23 cellular contexts compared by ENCODE assay signal in genomic region chr17:21318439-21318838, GRCh38. TPM values are rescaled to one million over a fixed set of nuclear protein-coding genes. Genes with fewer than 3 reads are reported as not detected.
DNase-seq lines count a peak whose midpoint lies in the region; ATAC-seq and TF ChIP-seq lines count a peak whose summit lies in the region.
"Had no signal": no experiment of that assay in that cellular context is flagged by ENCODE, and none has a peak within 500 bp of the region (broad histone marks: within the 10 kb centered on the region; RNA-seq: fewer than 3 reads in every experiment).

No MANE protein-coding gene starts in this region.

- H3K36me3 Mint-ChIP-seq in GM23338 (ENCODE audit: low read depth) (no peaks in the 10 kb centered on the region), chondrocyte (ENCODE audit: low read depth) (peaks cover 1% of the 10 kb centered on the region)
- H3K36me3 Mint-ChIP-seq: activated naive CD8-positive, alpha-beta T cell treated with anti-CD3 and anti-CD28 coated beads for 36 hours had no signal

- peaks cover 25% of the 10 kb centered on the region for H3K27me3 Mint-ChIP-seq in GM23338 (ENCODE audit: insufficient read depth, low read depth, poor library complexity)
- H3K27me3 Mint-ChIP-seq in chondrocyte (ENCODE audit: low read depth) = no peaks in the 10 kb centered on the region
- H3K27me3 Mint-ChIP-seq: activated CD4-positive, alpha-beta T cell treated with anti-CD3 and anti-CD28 coated beads, Interleukin-2, amount 10 ng/mL, durations not matched to agents 7 days and 5 days; central memory CD8-positive, alpha-beta T cell; T-helper 17 cell had no signal

- DNase-seq in GM23338 (ENCODE audit: low spot score) = peak; percentile 74
- peak; percentile 92 for DNase-seq in chondrocyte (ENCODE audit: low spot score)
- DNase-seq in left kidney (ENCODE audit: low read depth, low spot score) = peak; percentile 37
- peak; percentile 59 for DNase-seq in sciatic nerve (ENCODE audit: low spot score)
- DNase-seq in vagina (ENCODE audit: extremely low spot score in 2 of 2) = no peak
- DNase-seq: activated CD4-positive, alpha-beta T cell treated with anti-CD3 and anti-CD28 coated beads, Interleukin-2, amount 10 ng/mL, durations not matched to agents 7 days and 5 days; activated naive CD8-positive, alpha-beta T cell treated with anti-CD3 and anti-CD28 coated beads for 36 hours; CD8-positive, alpha-beta T cell; DMS153; heart right ventricle; IMR-90; kidney; NCI-H2107; NCI-H446 treated with DMSO at 0.1 percent for 48 hours; PC-9; T-helper 17 cell had no signal

- H3K9me2 ChIP-seq in GM23338 (ENCODE audit: insufficient read depth) = no peaks in the 10 kb centered on the region

- peaks cover 19% of the 10 kb centered on the region for H3K9me3 Mint-ChIP-seq in GM23338
- no peaks in the 10 kb centered on the region for H3K9me3 Mint-ChIP-seq in chondrocyte (ENCODE audit: low read depth)
- H3K9me3 Mint-ChIP-seq: activated CD4-positive, alpha-beta T cell treated with anti-CD3 and anti-CD28 coated beads, Interleukin-2, amount 10 ng/mL, durations not matched to agents 7 days and 5 days; activated naive CD8-positive, alpha-beta T cell treated with anti-CD3 and anti-CD28 coated beads for 36 hours; activated T-helper 2 cell treated with anti-CD3 and anti-CD28 coated beads, Interferon-gamma antibody, Interleukin-2, Interleukin-4, amounts not matched to agents 10 μg/mL and 5 μg/mL and 100 μg/mL, durations not matched to agents 14 hours and 24 hours and 36 hours; CD8-positive, alpha-beta T cell; central memory CD8-positive, alpha-beta T cell had no signal

- peaks cover 21% of the 10 kb centered on the region for H3K27me3 ChIP-seq in GM23338 (ENCODE audit: insufficient read depth)
- H3K27me3 ChIP-seq in vagina = no peaks in the 10 kb centered on the region

- H3K4me1 ChIP-seq in GM23338 (ENCODE audit: insufficient read depth) (peaks cover 7% of the 10 kb centered on the region; the same call in 1 of the 2 replicates), vagina (peaks cover 6% of the 10 kb centered on the region)
- H3K4me1 ChIP-seq: parathyroid adenoma had no signal

- H3K4me3 Mint-ChIP-seq in GM23338 (peak overlapping the region; percentile 48; the same call in 2 of the 3 replicates), chondrocyte (ENCODE audit: unreplicated experiment) (no peak overlapping the region)
- H3K4me3 Mint-ChIP-seq: activated CD4-positive, alpha-beta T cell treated with anti-CD3 and anti-CD28 coated beads, Interleukin-2, amount 10 ng/mL, durations not matched to agents 7 days and 5 days; activated naive CD8-positive, alpha-beta T cell treated with anti-CD3 and anti-CD28 coated beads for 36 hours; CD8-positive, alpha-beta T cell; central memory CD8-positive, alpha-beta T cell; T-helper 17 cell had no signal

- intact Hi-C loops in sciatic nerve (cut with DNase I) (loop anchor here (1.0 kb wide), 1 partner anchor 32 kb away; no protein-coding TSS in a partner anchor), vagina (cut with DNase I) (no loop called here)

- TF ChIP-seq POLR2A in vagina (IDR thresholded peaks at IDR 0.05) = no peak

- H4K20me1 ChIP-seq in GM23338 (replicated peaks; ENCODE audit: insufficient read depth) = no peaks in the 10 kb centered on the region

- no peaks in the 10 kb centered on the region for H3K36me3 ChIP-seq in GM23338 (ENCODE audit: insufficient read depth)
- H3K36me3 ChIP-seq in vagina = peaks cover 0 to under 1% of the 10 kb centered on the region in 2 donors

- peak overlapping the region; percentile 80; the same call in 1 of the 2 replicates for H2AFZ ChIP-seq in GM23338
- H2AFZ ChIP-seq: parathyroid adenoma, PC-9 had no signal

- H3K79me2 ChIP-seq in GM23338 (replicated peaks; ENCODE audit: insufficient read depth) = no peaks in the 10 kb centered on the region
- H3K79me2 ChIP-seq: parathyroid adenoma had no signal

- no peaks in the 10 kb centered on the region for H3F3A ChIP-seq in GM23338 (replicated peaks; ENCODE audit: low read depth)

- H3K4me2 ChIP-seq in GM23338 = peak overlapping the region; percentile 84
- H3K4me2 ChIP-seq: PC-9 had no signal

- ATAC-seq in GM23338 = peak; percentile 56
- ATAC-seq in sciatic nerve = no peak
- no peak for ATAC-seq in GM21619 (IDR thresholded peaks at IDR 0.05; ENCODE audit: unreplicated experiment)
- ATAC-seq in HG03196 (IDR thresholded peaks at IDR 0.05; ENCODE audit: unreplicated experiment) = no peak
- no peak for ATAC-seq in HG03520 (IDR thresholded peaks at IDR 0.05; ENCODE audit: unreplicated experiment)
- ATAC-seq: CD8-positive, alpha-beta T cell; heart right ventricle; T-helper 17 cell had no signal

- H3K27ac Mint-ChIP-seq in GM23338 = no peak overlapping the region
- H3K27ac Mint-ChIP-seq in chondrocyte (ENCODE audit: unreplicated experiment) = no peak overlapping the region
- H3K27ac Mint-ChIP-seq: activated CD4-positive, alpha-beta T cell treated with anti-CD3 and anti-CD28 coated beads, Interleukin-2, amount 10 ng/mL, durations not matched to agents 7 days and 5 days; activated naive CD8-positive, alpha-beta T cell treated with anti-CD3 and anti-CD28 coated beads for 36 hours; activated T-helper 2 cell treated with anti-CD3 and anti-CD28 coated beads, Interferon-gamma antibody, Interleukin-2, Interleukin-4, amounts not matched to agents 10 μg/mL and 5 μg/mL and 100 μg/mL, durations not matched to agents 14 hours and 24 hours and 36 hours; CD8-positive, alpha-beta T cell; T-helper 17 cell had no signal

- H3K4me1 Mint-ChIP-seq in GM23338 (peaks cover 17% of the 10 kb centered on the region), chondrocyte (ENCODE audit: low read depth) (peaks cover 7% of the 10 kb centered on the region)

- H3K4me3 ChIP-seq in GM23338 (peak overlapping the region; percentile 54), vagina (no peak overlapping the region)
- H3K4me3 ChIP-seq: heart right ventricle, PC-9 had no signal

- no peak for TF ChIP-seq CTCF in GM23338 (conservative IDR thresholded peaks at IDR 0.05; ENCODE audit: low read depth in 2 of 2)
- no peak for TF ChIP-seq CTCF in chondrocyte (IDR thresholded peaks at IDR 0.05)
- TF ChIP-seq CTCF in vagina (IDR thresholded peaks at IDR 0.05) = no peak

- H3K27ac ChIP-seq in GM23338 (ENCODE audit: low read depth) (no peak overlapping the region), vagina (no peak overlapping the region)
- H3K27ac ChIP-seq: epithelial cell of prostate, heart right ventricle, parathyroid adenoma, PC-9 had no signal

- no peaks in the 10 kb centered on the region for H3K9me3 ChIP-seq in vagina
- H3K9me3 ChIP-seq: heart right ventricle had no signal

TF ChIP-seq in GM23338, 12 proteins besides CTCF, POLR2A, EP300 and RAD21:
- TF ChIP-seq EZH2 (IDR thresholded peaks at IDR 0.05; ENCODE audit: low read depth, unreplicated experiment) (peak; percentile 37), ZNF331 (CRISPR knock-in tag; IDR thresholded peaks at IDR 0.05; ENCODE audit: low read depth) (no peak)
TF ChIP-seq in GM23338: peak in this region for 1.

RNA-seq across cellular contexts. Expression of gene MAP2K3, which starts 33.9 kb away (rescaled TPM):
- total RNA-seq in GM23338 (2014; rRNA removed; shearing (Covaris generic)) = 30.6 and 31.7 TPM in 2 replicates
- polyA plus RNA-seq in GM23338 (2016; fragmentation: Nextera tagmentation; extraction: Ambion mirVana) = 28.4 and 28.5 TPM in 2 replicates
- total RNA-seq in chondrocyte (31.3 to 38.3 TPM (median 35.9 TPM) in 3 replicates), sciatic nerve (42.2 TPM), vagina (21.6 TPM)

RNA-seq across cellular contexts. Expression of gene KCNJ12, which starts 57.7 kb away (rescaled TPM):
- 0.97 and 2.4 TPM in 2 replicates for total RNA-seq in GM23338 (2014; rRNA removed; shearing (Covaris generic))
- polyA plus RNA-seq in GM23338 (2016; fragmentation: Nextera tagmentation; extraction: Ambion mirVana) = 0.42 and 0.61 TPM in 2 replicates
- total RNA-seq in chondrocyte (2.2 to 2.8 TPM (median 2.5 TPM) in 3 replicates), sciatic nerve (1.0 TPM), vagina (2.2 TPM)
- total RNA-seq: activated CD4-positive, alpha-beta T cell treated with anti-CD3 and anti-CD28 coated beads, Interleukin-2, amount 10 ng/mL, durations not matched to agents 7 days and 5 days; activated naive CD8-positive, alpha-beta T cell treated with anti-CD3 and anti-CD28 coated beads for 36 hours; activated T-helper 2 cell treated with anti-CD3 and anti-CD28 coated beads, Interferon-gamma antibody, Interleukin-2, Interleukin-4, amounts not matched to agents 10 μg/mL and 5 μg/mL and 100 μg/mL, durations not matched to agents 14 hours and 24 hours and 36 hours had no signal

Comparison
In these comparisons a context has a peak if more than half of its experiments do, and no peak if none do; other contexts are left out.
1. DNase-seq: peak in GM23338 (single experiment), chondrocyte (single experiment), left kidney (single experiment) and sciatic nerve (single experiment); none in vagina (0 of 2).